8 cellular contexts compared by ENCODE assay signal in genomic region chr10:26860542-26861325, GRCh38. TPM values are rescaled to one million over a fixed set of nuclear protein-coding genes. Genes with fewer than 3 reads are reported as not detected.
DNase-seq lines count a peak whose midpoint lies in the region; ATAC-seq and TF ChIP-seq lines count a peak whose summit lies in the region.

Gene ABI1 (minus strand): TSS chr10:26860958. CDS start chr10:26860863, 95 bp downstream.

- peak; percentile 98 for DNase-seq in AG10803 (ENCODE audit: low read depth)
- DNase-seq in NCI-H446 (lab: John Stamatoyannopoulos, UW), result peak; percentile 97 to 99
- DNase-seq in activated CD4-positive, CD25-positive, alpha-beta regulatory T cell treated with anti-CD3 and anti-CD28 coated beads, Interleukin-2, amount 50 U/mL, for 16 hours (ENCODE audit: low read depth, low spot score), result peak; percentile 96
- peak; percentile 90 to 98 for DNase-seq in central memory CD8-positive, alpha-beta T cell (ENCODE audit: low spot score in 2 of 2)
- peak; percentile 99 for DNase-seq in inferior parietal cortex (ENCODE audit: extremely low spot score)
- DNase-seq in spleen, result peak; percentile 99

- H3K27me3 Mint-ChIP-seq in central memory CD8-positive, alpha-beta T cell, result peaks cover 13% of the 10 kb centered on the region

- peak; percentile 95 to 97 (median 95) for TF ChIP-seq POLR2A in spleen (IDR thresholded peaks at IDR 0.05)

- WGBS in spleen, 5 donors, result 0 to 1% (median 0%) methylated on average over 48 to 57 of the region's 57 CpGs

- peaks cover 12% of the 10 kb centered on the region for H3K36me3 Mint-ChIP-seq in central memory CD8-positive, alpha-beta T cell (ENCODE audit: insufficient read depth)

- H3K27ac ChIP-seq in spleen, result peak within 1 kb of the TSS; percentile 98 to 100 (median 99)

- intact Hi-C loops in spleen (cut with DNase I; ENCODE audit: low total_unique reads), result no loop called here

- H3K4me1 Mint-ChIP-seq in central memory CD8-positive, alpha-beta T cell, result peaks cover 35% of the 10 kb centered on the region

- peaks cover 28 to 55% (median 43%) of the 10 kb centered on the region in 6 donors for H3K4me1 ChIP-seq in spleen

- peak; percentile 73 for TF ChIP-seq CTCF in AG10803 (conservative IDR thresholded peaks at IDR 0.05; ENCODE audit: low read length)
- TF ChIP-seq CTCF in spleen (IDR thresholded peaks at IDR 0.05 in 8 of 11, conservative IDR thresholded peaks at IDR 0.05 in 3 of 11), result peak; percentile 58 to 95 (median 87)

- H3K4me3 ChIP-seq in AG10803 (ENCODE audit: low read length) (peak within 1 kb of the TSS; percentile 92), spleen (peak within 1 kb of the TSS; percentile 67 to 97 (median 92))

- peak; percentile 80 for ATAC-seq in GM19023 (IDR thresholded peaks at IDR 0.05; ENCODE audit: unreplicated experiment)
- ATAC-seq in HG03280 (IDR thresholded peaks at IDR 0.05; ENCODE audit: unreplicated experiment), result peak; percentile 74
- peak; percentile 88 for ATAC-seq in central memory CD8-positive, alpha-beta T cell (replicated peaks; ENCODE audit: extremely low read depth, poor library complexity, severe bottlenecking)

- H3K27me3 ChIP-seq in spleen (replicated peaks in 1 of 7), result no peaks in the 10 kb centered on the region

- peak within 1 kb of the TSS; percentile 96 for H3K4me3 Mint-ChIP-seq in central memory CD8-positive, alpha-beta T cell

- no peaks in the 10 kb centered on the region for H3K36me3 ChIP-seq in spleen

- H3K9me3 ChIP-seq in spleen, result no peaks in the 10 kb centered on the region

- no peaks in the 10 kb centered on the region for H3K9me3 Mint-ChIP-seq in central memory CD8-positive, alpha-beta T cell

- peak within 1 kb of the TSS; percentile 96 for H3K27ac Mint-ChIP-seq in central memory CD8-positive, alpha-beta T cell (ENCODE audit: low read depth)

RNA-seq across cellular contexts. Expression of gene ABI1, which starts in this region (rescaled TPM):
- total RNA-seq in spleen, result 10 to 100 TPM; 50.6 to 74.0 (median 59.7) TPM
- polyA plus RNA-seq in spleen, result 10 to 100 TPM; 33.4 to 43.1 (median 38.7) TPM

Comparison
In these comparisons a context has a peak if more than half of its experiments do, and no peak if none do; other contexts are left out.
1. Peak in every context shown above with its lines: DNase-seq, ATAC-seq, H3K4me3 ChIP-seq and H3K27ac ChIP-seq.